ENCODE assay signal across 8 cellular contexts in genomic region chr3:49006591-49007067, GRCh38. TPM values are rescaled to one million over a fixed set of nuclear protein-coding genes. Genes with fewer than 3 reads are reported as not detected.
DNase-seq lines count a peak whose midpoint lies in the region; ATAC-seq and TF ChIP-seq lines count a peak whose summit lies in the region.

No MANE protein-coding gene starts in this region.

- DNase-seq in ELR (ENCODE audit: low read depth) = peak; percentile 55
- peak; percentile 71 for DNase-seq in astrocyte of the hippocampus (ENCODE audit: low read depth, low spot score)
- DNase-seq in islet precursor cell = peak; percentile 63
- no peak for DNase-seq in spleen
- no peak for DNase-seq in NCI-H2107 treated with DMSO at 0.1 percent for 48 hours (lab: John Stamatoyannopoulos, UW; ENCODE audit: unreplicated experiment)
- no peak for DNase-seq in NOMO-1 (lab: John Stamatoyannopoulos, UW; ENCODE audit: unreplicated experiment in 2 of 2)
- DNase-seq in activated CD4-positive, alpha-beta T cell treated with anti-CD3 and anti-CD28 coated beads, Interleukin-2, amount 50 U/mL, for 48 hours = no peak

- peaks cover 13 to 50% (median 29%) of the 10 kb centered on the region in 6 donors for H3K4me1 ChIP-seq in spleen

- peak overlapping the region; percentile 93 to 98 (median 95) for H3K27ac ChIP-seq in spleen

- 1 to 5% (median 2%) methylated on average over 29 to 32 of the region's 32 CpGs for WGBS in spleen, 5 donors

- TF ChIP-seq POLR2A in spleen (IDR thresholded peaks at IDR 0.05) = no peak

- no peak for TF ChIP-seq CTCF in spleen (IDR thresholded peaks at IDR 0.05 in 8 of 11, conservative IDR thresholded peaks at IDR 0.05 in 3 of 11)

- intact Hi-C loops in spleen (cut with DNase I; ENCODE audit: low total_unique reads) = no loop called here

- no peaks in the 10 kb centered on the region for H3K9me3 ChIP-seq in spleen

- no peaks in the 10 kb centered on the region for H3K27me3 ChIP-seq in spleen (replicated peaks in 1 of 7)

- peak overlapping the region; percentile 74 to 90 (median 80) for H3K4me3 ChIP-seq in spleen

- H3K36me3 ChIP-seq in spleen = peaks cover 0 to 29% (median 1%) of the 10 kb centered on the region in 6 donors

- ATAC-seq in HG03196 (IDR thresholded peaks at IDR 0.05; ENCODE audit: unreplicated experiment) = peak; percentile 3

RNA-seq across cellular contexts. Expression of gene WDR6, which starts 0.6 kb away (rescaled TPM):
- total RNA-seq in spleen = 100 to 1,000 TPM; 109 to 171 (median 141) TPM
- 100 to 1,000 TPM in 2 of 3 donors, 10 to 100 TPM in 1; 96.9 to 169 (median 161) TPM for polyA plus RNA-seq in spleen

RNA-seq across cellular contexts. Expression of gene DALRD3, which starts 11.8 kb away (rescaled TPM):
- 10 to 100 TPM; 16.4 to 27.5 (median 22.3) TPM for total RNA-seq in spleen
- 10 to 100 TPM; 28.5 to 32.0 (median 30.1) TPM for polyA plus RNA-seq in spleen

RNA-seq across cellular contexts. Expression of gene NDUFAF3, which starts 15.3 kb away (rescaled TPM):
- total RNA-seq in spleen = 10 to 100 TPM; 63.8 to 98.5 (median 80.1) TPM
- 10 to 100 TPM; 69.1 to 88.4 (median 77.4) TPM for polyA plus RNA-seq in spleen

RNA-seq across cellular contexts. Expression of gene P4HTM, which starts 16.6 kb away (rescaled TPM):
- 10 to 100 TPM; 27.3 to 49.3 (median 32.6) TPM for total RNA-seq in spleen
- polyA plus RNA-seq in spleen = 10 to 100 TPM; 20.8 to 37.2 (median 25.7) TPM

RNA-seq across cellular contexts. Expression of gene IMPDH2, which starts 22.6 kb away (rescaled TPM):
- 100 to 1,000 TPM in 2 of 7 donors, 10 to 100 TPM in 5; 84.4 to 104 (median 90.8) TPM for total RNA-seq in spleen
- 100 to 1,000 TPM in 2 of 3 donors, 10 to 100 TPM in 1; 99.2 to 127 (median 102) TPM for polyA plus RNA-seq in spleen

Comparison
In these comparisons a context has a peak if more than half of its experiments do, and no peak if none do; other contexts are left out.
1. DNase-seq: peak in ELR (single experiment), astrocyte of the hippocampus (single experiment) and islet precursor cell (single experiment); none in spleen (single experiment), NCI-H2107 treated with DMSO at 0.1 percent for 48 hours (single experiment), NOMO-1 (0 of 2) and activated CD4-positive, alpha-beta T cell treated with anti-CD3 and anti-CD28 coated beads, Interleukin-2, amount 50 U/mL, for 48 hours (0 of 2).